1 cellular context compared by ENCODE assay signal in the genomic region with DNA sequence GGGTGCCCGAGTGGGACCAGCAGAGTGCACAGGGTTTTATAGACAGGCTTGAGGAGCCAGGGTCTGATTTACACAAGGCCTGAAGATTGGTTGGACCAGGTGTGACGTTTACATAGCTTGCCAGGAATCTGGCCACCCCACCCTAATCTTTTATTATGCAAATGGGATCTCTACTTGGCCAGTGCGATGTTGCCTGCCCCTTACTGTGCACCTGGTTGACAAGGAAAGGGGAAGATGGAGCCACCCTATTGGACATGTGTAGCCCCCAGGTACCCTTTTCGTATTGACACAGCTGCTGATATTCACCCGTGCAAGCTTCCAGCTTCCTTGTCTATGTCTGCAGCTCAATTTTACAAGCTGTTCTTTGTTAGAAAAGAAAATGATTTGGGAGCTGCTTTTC.
TF ChIP-seq lines count a peak whose summit lies in the region.

No MANE protein-coding gene starts in this region.

TF ChIP-seq in IMR-90, 13 proteins besides CTCF, POLR2A, EP300 and RAD21 (continued from another document):
- TF ChIP-seq ELK1 (IDR thresholded peaks at IDR 0.05; ENCODE audit: borderline replicate concordance, low read depth, low read length) (no peak), FOS (IDR thresholded peaks at IDR 0.05; ENCODE audit: low read depth, low read length) (no peak), NFE2L2 (IDR thresholded peaks at IDR 0.05; ENCODE audit: low read depth, low read length) (no peak), SMC3 (IDR thresholded peaks at IDR 0.05; ENCODE audit: low read depth, low read length) (no peak), MAFK (IDR thresholded peaks at IDR 0.05; ENCODE audit: low read depth, low read length) (no peak), RFX5 (IDR thresholded peaks at IDR 0.05; ENCODE audit: low read depth, low read length) (no peak), CEBPB (IDR thresholded peaks at IDR 0.05; ENCODE audit: low read depth, low read length) (no peak), RCOR1 (IDR thresholded peaks at IDR 0.05; ENCODE audit: insufficient replicate concordance, low read length) (no peak), USF2 (IDR thresholded peaks at IDR 0.05; ENCODE audit: low read depth, low read length) (no peak), CHD1 (IDR thresholded peaks at IDR 0.05; ENCODE audit: low read depth, low read length) (no peak), MAZ (IDR thresholded peaks at IDR 0.05; ENCODE audit: borderline replicate concordance, low read depth, low read length) (no peak), MXI1 (IDR thresholded peaks at IDR 0.05; ENCODE audit: borderline replicate concordance, low read depth, low read length) (no peak)
